8 cellular contexts compared by ENCODE assay signal in genomic region chr13:26985285-26985878, GRCh38.
DNase-seq lines count a peak whose midpoint lies in the region; ATAC-seq and TF ChIP-seq lines count a peak whose summit lies in the region.

No MANE protein-coding gene starts in this region.

- WGBS in testis, 2 donors = 22 to 34% methylated on average over 6 of the region's 6 CpGs

- H3K36me3 ChIP-seq in testis (ENCODE audit: low read depth, missing control alignments) = no peaks in the 10 kb centered on the region

- H3K27me3 ChIP-seq in testis = no peaks in the 10 kb centered on the region

- H3K4me3 ChIP-seq in testis = no peak overlapping the region

- no peak for TF ChIP-seq POLR2A in testis (IDR thresholded peaks at IDR 0.05)

- DNase-seq in CD1c-positive myeloid dendritic cell (ENCODE audit: extremely low spot score) (peak; percentile 86), Kasumi-1 (lab: John Stamatoyannopoulos, UW) (peak; percentile 32 to 33), RPMI7951 (ENCODE audit: low read depth) (peak; percentile 68), activated T-helper 1 cell treated with Interleukin-2 at 50 U/mL for 16 hours (ENCODE audit: low read depth) (peak; percentile 40), fibroblast of the conjunctiva (ENCODE audit: low read depth) (peak; percentile 73), nucleus accumbens (lab: John Stamatoyannopoulos, UW) (peak in 49 of 56 donors; percentile 3 to 87 (median 53)), testis (peak; percentile 88)

- intact Hi-C loops in testis (cut with DNase I; ENCODE audit: low total_unique reads) = loop anchor here (5.0 kb wide), 1 partner anchor 372 kb away; no protein-coding TSS in a partner anchor

- peak; percentile 87 for ATAC-seq in GM19438 (IDR thresholded peaks at IDR 0.05; ENCODE audit: low read depth, unreplicated experiment)

- no peak overlapping the region for H3K27ac ChIP-seq in testis

- peaks cover 3% of the 10 kb centered on the region for H3K4me1 ChIP-seq in testis

- no peaks in the 10 kb centered on the region for H3K9me3 ChIP-seq in testis

- peak; percentile 60 to 86 (median 79) for TF ChIP-seq CTCF in testis (IDR thresholded peaks at IDR 0.05)

Comparison
In these comparisons a context has a peak if more than half of its experiments do, and no peak if none do; other contexts are left out.
1. DNase-seq: peak in every context shown above with its lines; median percentile 88 in testis; 86 in CD1c-positive myeloid dendritic cell; 73 in fibroblast of the conjunctiva; 68 in RPMI7951; 53 in nucleus accumbens; 40 in activated T-helper 1 cell treated with Interleukin-2 at 50 U/mL for 16 hours; 32 in Kasumi-1.